Comparison of ENCODE assay signal across 8 cellular contexts in genomic region chr2:175003875-175004729, GRCh38. TPM values are rescaled to one million over a fixed set of nuclear protein-coding genes. Genes with fewer than 3 reads are reported as not detected.
DNase-seq lines count a peak whose midpoint lies in the region; ATAC-seq, FAIRE-seq and TF ChIP-seq lines count a peak whose summit lies in the region.

No MANE protein-coding gene starts in this region.

- peak in 1 of 2 experiments; percentile 54; a peak in 1 of 3 replicates for TF ChIP-seq POLR2A in H1 (IDR thresholded peaks at IDR 0.05; ENCODE audit: control extremely low read depth in 1 of 2, low read depth in 2 of 2, low read length in 2 of 2)

- H2BK5ac ChIP-seq in H1 (ENCODE audit: low read depth, low read length): no peak overlapping the region

- H3K27me3 Mint-ChIP-seq in neural crest cell (ENCODE audit: low read depth): peaks cover 14% of the 10 kb centered on the region

- DNase-seq in AG08395 (ENCODE audit: low spot score) (peak; percentile 13), NT2/D1 (ENCODE audit: low read depth, low spot score) (peak; percentile 40), H1 (ENCODE audit: low read depth in 1 of 2, low spot score in 2 of 2) (peak in 1 of 2 experiments; percentile 67), neural crest cell (ENCODE audit: low read depth, low spot score) (peak; percentile 38), T-helper 9 cell (no peak)
- DNase-seq in stimulated activated CD4-positive, alpha-beta T cell treated with anti-CD3 and anti-CD28 coated beads, Interleukin-4, amount 100 ng/mL, for 1 hour: no peak

- peaks cover 8 to 54% of the 10 kb centered on the region in 2 experiments for H3K79me2 ChIP-seq in H1 (ENCODE audit: control insufficient read depth in 1 of 2, insufficient read depth in 2 of 2, low read length in 2 of 2)

- CTCF ChIA-PET in H1 (lab: Charles Lee; ENCODE audit: partially characterized antibody): interaction anchor here (0.7 to 2.3 kb wide), 7 partner anchors 27 to 307 kb away, joined by 3 to 9 read pairs (median 5); no protein-coding TSS in a partner anchor

- no peak overlapping the region for H4K5ac ChIP-seq in H1 (ENCODE audit: insufficient read length, low read depth, low read length)

- H3K4me1 ChIP-seq in NT2/D1 (ENCODE audit: insufficient read depth, insufficient read length) (no peaks in the 10 kb centered on the region), H1 (replicated peaks in 1 of 4; ENCODE audit: control insufficient read depth in 3 of 4, insufficient read depth in 4 of 4, low read length in 3 of 4) (peaks cover 0 to 17% (median 11%) of the 10 kb centered on the region in 4 experiments; a peak in 4 of 7 replicates)

- H3K9me3 ChIP-seq in NT2/D1 (ENCODE audit: insufficient read depth, low read length): no peaks in the 10 kb centered on the region
- no peaks in the 10 kb centered on the region for H3K9me3 ChIP-seq in H1 (ENCODE audit: insufficient read depth in 2 of 2, low read depth in 1 of 2, low read length in 1 of 2)

- peak overlapping the region; percentile 56 for H3K56ac ChIP-seq in H1 (replicated peaks; ENCODE audit: insufficient read length, low read depth, low read length)

- no peak overlapping the region for H4K8ac ChIP-seq in H1 (ENCODE audit: extremely low read depth, insufficient read depth, low read length)

- H3K27me3 ChIP-seq in NT2/D1 (ENCODE audit: insufficient read depth, insufficient read length): no peaks in the 10 kb centered on the region
- no peaks in the 10 kb centered on the region for H3K27me3 ChIP-seq in H1 (replicated peaks in 1 of 4; ENCODE audit: control insufficient read depth in 3 of 4, extremely low read depth in 1 of 4, insufficient read depth in 3 of 4, low read length in 3 of 4)

- ATAC-seq in GM19372 (IDR thresholded peaks at IDR 0.05; ENCODE audit: low read depth, unreplicated experiment) (peak; percentile 9), GM21723 (IDR thresholded peaks at IDR 0.05; ENCODE audit: unreplicated experiment) (no peak)

- H4K91ac ChIP-seq in H1 (replicated peaks; ENCODE audit: insufficient read length, low read length): no peak overlapping the region

- H3K23ac ChIP-seq in H1 (ENCODE audit: insufficient read length): no peak overlapping the region

- WGBS in H1 (ENCODE audit: extremely low coverage in 1 of 2, insufficient coverage in 1 of 2, insufficient read length in 1 of 2, insufficient replicate concordance in 2 of 2, low coverage in 1 of 2, low lambda C conversion rate in 2 of 2, missing lambda C conversion rate in 1 of 2), 2 experiments: 8% methylated on average over 12 of the region's 16 CpGs; no CpG with 5 or more reads in 1 of the 2 experiments

- H3K79me1 ChIP-seq in H1 (ENCODE audit: low read depth, low read length): no peaks in the 10 kb centered on the region

- TF ChIP-seq EP300 in H1 (IDR thresholded peaks at IDR 0.05; ENCODE audit: borderline replicate concordance in 1 of 2, low read depth in 2 of 2, low read length in 2 of 2): no peak

- POLR2A ChIA-PET in H1 (lab: Charles Lee; ENCODE audit: partially characterized antibody): interaction anchor here (0.6 to 2.0 kb wide), 14 partner anchors 10 to 273 kb away, joined by 3 to 14 read pairs (median 6); no protein-coding TSS in a partner anchor

- H2BK15ac ChIP-seq in H1 (ENCODE audit: low read length): no peak overlapping the region

- H3K4me1 Mint-ChIP-seq in neural crest cell: peaks cover 57% of the 10 kb centered on the region

- peak overlapping the region; percentile 99 for H3K27ac Mint-ChIP-seq in neural crest cell (ENCODE audit: unreplicated experiment)

- H3K18ac ChIP-seq in H1 (ENCODE audit: extremely low read depth, low read length): 0 out of 2 replicates have a peak overlapping the region, but pooled peaks have one; percentile 24

- peak overlapping the region; percentile 98 for H3K4me3 Mint-ChIP-seq in neural crest cell

- H2AK5ac ChIP-seq in H1 (ENCODE audit: low read depth, low read length): no peak overlapping the region

- no peak overlapping the region for H2AFZ ChIP-seq in H1 (ENCODE audit: low read length)

- H3K23me2 ChIP-seq in H1 (ENCODE audit: low read depth, low read length): no peaks in the 10 kb centered on the region; the same call in 1 of the 2 replicates

- no peak overlapping the region for H2BK20ac ChIP-seq in H1 (ENCODE audit: low read length)

- no peak overlapping the region for H3K14ac ChIP-seq in H1 (ENCODE audit: insufficient read length)

- no peaks in the 10 kb centered on the region for H3K9me3 Mint-ChIP-seq in neural crest cell

- no peaks in the 10 kb centered on the region for H3K36me3 Mint-ChIP-seq in neural crest cell (ENCODE audit: low read depth)

- H2BK120ac ChIP-seq in H1 (replicated peaks; ENCODE audit: low read depth, low read length): no peak overlapping the region

- H3K27ac ChIP-seq in H1 (ENCODE audit: low read depth, low read length): no peak overlapping the region

- H4K20me1 ChIP-seq in H1 (replicated peaks in 1 of 2; ENCODE audit: control insufficient read depth in 1 of 2, insufficient read depth in 2 of 2, low read length in 2 of 2): peaks cover 0 to 3% of the 10 kb centered on the region in 2 experiments

- peak overlapping the region; percentile 79 for H3K9ac ChIP-seq in NT2/D1 (ENCODE audit: insufficient read length, low read depth)
- peak overlapping the region in 3 of 4 experiments; percentile 21 to 66 (median 45); a peak in 3 of 7 replicates for H3K9ac ChIP-seq in H1 (replicated peaks in 1 of 4; ENCODE audit: extremely low read depth in 1 of 4, low read depth in 3 of 4, low read length in 3 of 4)

- H3K4me3 ChIP-seq in NT2/D1 (ENCODE audit: insufficient read length, low read depth) (peak overlapping the region; percentile 54), H1 (ENCODE audit: extremely low read depth in 1 of 4, insufficient read depth in 2 of 4, low read depth in 3 of 4, low read length in 4 of 4) (peak overlapping the region; percentile 68 to 77 (median 74))

- no peak for TF ChIP-seq CTCF in H1 (IDR thresholded peaks at IDR 0.05; ENCODE audit: control extremely low read depth in 1 of 3, insufficient read depth in 1 of 3, low read depth in 1 of 3, low read length in 3 of 3)
- no peak for TF ChIP-seq CTCF in neural crest cell (conservative IDR thresholded peaks at IDR 0.05)

- TF ChIP-seq RAD21 in H1 (IDR thresholded peaks at IDR 0.05 in 1 of 2, conservative IDR thresholded peaks at IDR 0.05 in 1 of 2; ENCODE audit: low read depth in 2 of 2, low read length in 2 of 2): no peak

- peaks cover 3% of the 10 kb centered on the region for H3K36me3 ChIP-seq in NT2/D1 (ENCODE audit: insufficient read depth, insufficient read length, low read length)
- no peaks in the 10 kb centered on the region; a peak in 1 of 8 replicates for H3K36me3 ChIP-seq in H1 (ENCODE audit: control insufficient read depth in 2 of 4, insufficient read depth in 4 of 4, low read length in 3 of 4)

- no peak overlapping the region for H3K4ac ChIP-seq in H1 (replicated peaks; ENCODE audit: insufficient read length, low read depth, low read length)

- FAIRE-seq in H1 (lab: Jason Lieb, UNC): peak; percentile 50

- H3K4me2 ChIP-seq in H1 (ENCODE audit: insufficient read depth in 1 of 2, low read depth in 2 of 2, low read length in 2 of 2): peak overlapping the region; percentile 65 to 87

- H2BK12ac ChIP-seq in H1 (ENCODE audit: low read depth, low read length): no peak overlapping the region

TF ChIP-seq in H1, 55 proteins besides CTCF, POLR2A, EP300 and RAD21:
- TF ChIP-seq POLR2AphosphoS5 (IDR thresholded peaks at IDR 0.05; ENCODE audit: low read depth, low read length) (peak; percentile 54; the same call in 1 of the 2 replicates), TBP (IDR thresholded peaks at IDR 0.05; ENCODE audit: low read depth, low read length) (peak; percentile 36; the same call in 1 of the 2 replicates), BCL11A (IDR thresholded peaks at IDR 0.05; ENCODE audit: low read depth in 2 of 2, low read length in 2 of 2) (no peak)

RNA-seq across cellular contexts. Expression of gene CHN1, which starts 1.1 kb away (rescaled TPM):
- total RNA-seq in H1 (2021; fragmentation: NEBNext Ultra II Directional; extraction: Animal tissue kit (Norgen Biotek cat#: 25700)): 50.4 and 54.0 TPM in 2 replicates
- polyA plus RNA-seq in H1 (2011; rRNA removed): 27.5 and 65.7 TPM in 2 replicates
- 58.1 TPM for polyA plus RNA-seq in H1 (2011; cell fraction: cytosol; rRNA removed)
- polyA plus RNA-seq in H1 (2011; cell fraction: nucleus; rRNA removed): 29.0 TPM
- 45.3 to 77.3 TPM (median 55.9 TPM) in 4 replicates for polyA plus RNA-seq in H1 (2012, experiment 1 of 2)
- 4.8 TPM for polyA plus RNA-seq in H1 (2012, experiment 2 of 2)
- 24.2 TPM for polyA plus RNA-seq in H1 (2013, experiment 1 of 2)
- 24.6 TPM for polyA plus RNA-seq in H1 (2013, experiment 2 of 2)
- polyA minus RNA-seq in H1 (2011; rRNA and poly(A)+ RNA removed): 80.3 and 138 TPM in 2 replicates
- polyA minus RNA-seq in H1 (2011; cell fraction: cytosol; rRNA and poly(A)+ RNA removed): 23.7 TPM
- polyA minus RNA-seq in H1 (2011; cell fraction: nucleus; rRNA and poly(A)+ RNA removed): 85.2 TPM
- 58.7 and 61.0 TPM in 2 replicates for total RNA-seq in neural crest cell

Comparison
In these comparisons a context has a peak if more than half of its experiments do, and no peak if none do; other contexts are left out.
1. DNase-seq: peak in AG08395 (single experiment), NT2/D1 (single experiment) and neural crest cell (single experiment); none in T-helper 9 cell (single experiment) and stimulated activated CD4-positive, alpha-beta T cell treated with anti-CD3 and anti-CD28 coated beads, Interleukin-4, amount 100 ng/mL, for 1 hour (single experiment).